In the genomic region with DNA sequence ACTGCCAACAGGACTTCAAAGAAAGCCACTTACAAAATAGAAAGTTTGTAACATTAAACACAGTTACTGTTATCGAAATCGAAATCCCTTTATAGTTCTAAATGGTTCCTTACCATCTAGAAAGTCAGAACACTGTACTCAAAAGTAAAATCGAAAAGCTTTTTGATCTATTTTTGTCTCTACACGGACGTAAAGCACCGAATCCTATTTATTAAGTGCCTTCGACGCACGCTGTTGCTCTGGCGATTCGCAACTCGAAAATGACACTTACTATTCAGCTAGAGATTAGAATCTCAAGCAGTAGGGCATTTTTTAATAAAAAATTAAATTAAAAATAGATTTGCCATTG, we compare ENCODE assay signal across 16 cellular contexts.
DNase-seq lines count a peak whose midpoint lies in the region; ATAC-seq and TF ChIP-seq lines count a peak whose summit lies in the region.
"Had no signal": no experiment of that assay in that cellular context is flagged by ENCODE, and none has a peak within 500 bp of the region (broad histone marks: within the 10 kb centered on the region; RNA-seq: fewer than 3 reads in every experiment).

No MANE protein-coding gene starts in this region.

- DNase-seq in GM12865 (ENCODE audit: low read depth) (peak; percentile 91), ascending aorta (ENCODE audit: low spot score in 2 of 2) (no peak), NCI-H1930 (lab: John Stamatoyannopoulos, UW) (no peak), NCI-H1694 treated with DMSO at 0.1 percent for 48 hours (lab: John Stamatoyannopoulos, UW) (no peak)
- DNase-seq in stimulated activated CD4-positive, alpha-beta T cell treated with anti-CD3 and anti-CD28 coated beads, Interleukin-15, amount 100 ng/mL, for 24 hours = no peak
- DNase-seq: activated CD4-positive, alpha-beta memory T cell treated with anti-CD3 and anti-CD28 coated beads, Interleukin-2, amount 10 ng/mL, durations not matched to agents 7 days and 5 days; Caco-2; H9; MG63; NCI-H2081; SIG-M5; stimulated activated CD4-positive, alpha-beta T cell treated with anti-CD3 and anti-CD28 coated beads, Interleukin-12 subunit alpha, Interleukin-12 subunit beta, amount 100 ng/mL, for 4 hours had no signal

- peak overlapping the region; percentile 49 to 66 for H3K27ac ChIP-seq in ascending aorta
- H3K27ac ChIP-seq: epithelial cell of prostate had no signal

- H3K9me3 ChIP-seq in ascending aorta = no peaks in the 10 kb centered on the region
- H3K9me3 ChIP-seq: Caco-2, MG63 had no signal

- no peak for TF ChIP-seq CTCF in GM12865 (IDR thresholded peaks at IDR 0.05; ENCODE audit: insufficient read depth, low read depth, low read length, missing control alignments)
- TF ChIP-seq CTCF in ascending aorta (IDR thresholded peaks at IDR 0.05) = no peak

- ATAC-seq in GM21515 (IDR thresholded peaks at IDR 0.05; ENCODE audit: unreplicated experiment) (peak; percentile 58), HG03175 (IDR thresholded peaks at IDR 0.05; ENCODE audit: unreplicated experiment) (peak; percentile 83), GM21526 (IDR thresholded peaks at IDR 0.05; ENCODE audit: low FRiP score, unreplicated experiment) (no peak)

- intact Hi-C loops in ascending aorta (cut with DNase I) = loop anchor here (10.0 kb wide), 1 partner anchor 117 kb away; no protein-coding TSS in a partner anchor

- H3K4me3 ChIP-seq in GM12865 (ENCODE audit: low read depth, low read length) (peak overlapping the region; percentile 64), ascending aorta (peak overlapping the region in 1 of 2 donors; percentile 28)
- H3K4me3 ChIP-seq: MG63 had no signal

- no peaks in the 10 kb centered on the region for H3K27me3 ChIP-seq in ascending aorta
- H3K27me3 ChIP-seq: MG63 had no signal

- no peaks in the 10 kb centered on the region for H3K36me3 ChIP-seq in ascending aorta
- H3K36me3 ChIP-seq: MG63 had no signal

- peaks cover 3 to 18% of the 10 kb centered on the region in 2 donors for H3K4me1 ChIP-seq in ascending aorta
- H3K4me1 ChIP-seq: Caco-2 had no signal
